In genomic region chr11:61109671-61110070, GRCh38 we compare ENCODE assay signal across 31 cellular contexts. TPM values are rescaled to one million over a fixed set of nuclear protein-coding genes. Genes with fewer than 3 reads are reported as not detected.
DNase-seq lines count a peak whose midpoint lies in the region; ATAC-seq and TF ChIP-seq lines count a peak whose summit lies in the region.
"Had no signal": no experiment of that assay in that cellular context is flagged by ENCODE, and none has a peak within 500 bp of the region (broad histone marks: within the 10 kb centered on the region; RNA-seq: fewer than 3 reads in every experiment).

No MANE protein-coding gene starts in this region.

- peaks cover 24% of the 10 kb centered on the region for H3K36me3 Mint-ChIP-seq in activated naive CD4-positive, alpha-beta T cell treated with anti-CD3 and anti-CD28 coated beads, Interleukin-2, amount 50 U/mL, for 24 hours
- peaks cover 60 to 94% of the 10 kb centered on the region in 2 donors for H3K36me3 Mint-ChIP-seq in activated naive CD4-positive, alpha-beta T cell treated with anti-CD3 and anti-CD28 coated beads, Interleukin-2, amount 50 U/mL, for 72 hours
- H3K36me3 Mint-ChIP-seq in activated T-cell treated with anti-CD3 and anti-CD28 coated beads, Interleukin-2, amount 50 U/mL, for 72 hours (ENCODE audit: insufficient read depth in 2 of 2): peaks cover 19 to 38% of the 10 kb centered on the region in 2 donors
- H3K36me3 Mint-ChIP-seq in naive thymus-derived CD8-positive, alpha-beta T cell: peaks cover 0 to 72% (median 11%) of the 10 kb centered on the region in 3 donors

- H3K4me3 Mint-ChIP-seq in activated naive CD4-positive, alpha-beta T cell treated with anti-CD3 and anti-CD28 coated beads, Interleukin-2, amount 50 U/mL, for 24 hours: peak overlapping the region; percentile 19
- H3K4me3 Mint-ChIP-seq in activated T-cell treated with anti-CD3 and anti-CD28 coated beads, Interleukin-2, amount 50 U/mL, for 72 hours: no peak overlapping the region
- peak overlapping the region in 9 of 10 donors; percentile 24 to 94 (median 42) for H3K4me3 Mint-ChIP-seq in naive thymus-derived CD8-positive, alpha-beta T cell
- H3K4me3 Mint-ChIP-seq: activated T-helper 17 cell treated with anti-CD3 and anti-CD28 coated beads, Interleukin-2, amount 50 U/mL, for 72 hours; HFFc6 had no signal

- TF ChIP-seq CTCF in lower leg skin (IDR thresholded peaks at IDR 0.05): no peak

- no peaks in the 10 kb centered on the region for H3K27me3 Mint-ChIP-seq in activated naive CD4-positive, alpha-beta T cell treated with anti-CD3 and anti-CD28 coated beads, Interleukin-2, amount 50 U/mL, for 24 hours
- H3K27me3 Mint-ChIP-seq in activated T-cell treated with anti-CD3 and anti-CD28 coated beads, Interleukin-2, amount 50 U/mL, for 72 hours (ENCODE audit: low read depth): no peaks in the 10 kb centered on the region
- no peaks in the 10 kb centered on the region for H3K27me3 Mint-ChIP-seq in naive thymus-derived CD8-positive, alpha-beta T cell
- H3K27me3 Mint-ChIP-seq: activated T-helper 17 cell treated with anti-CD3 and anti-CD28 coated beads, Interleukin-2, amount 50 U/mL, for 72 hours had no signal

- DNase-seq in activated naive CD4-positive, alpha-beta T cell treated with anti-CD3 and anti-CD28 coated beads, Interleukin-2, amount 50 U/mL, for 72 hours (ENCODE audit: low spot score in 2 of 2): no peak
- no peak for DNase-seq in activated T-cell treated with anti-CD3 and anti-CD28 coated beads, Interleukin-2, amount 50 U/mL, for 72 hours
- DNase-seq in naive thymus-derived CD8-positive, alpha-beta T cell: no peak
- no peak for DNase-seq in 8988T
- DNase-seq in lower leg skin (ENCODE audit: low spot score in 2 of 2): no peak
- DNase-seq: activated CD4-positive, CD25-positive, alpha-beta regulatory T cell; activated CD8-positive, alpha-beta memory T cell treated with anti-CD3 and anti-CD28 coated beads for 24 hours; amygdala; erythroblast; glutamatergic neuron; GM23248; HFFc6; Karpas-422; left ventricle myocardium superior; NCI-H1436; NCI-H2081 treated with DMSO at 0.1 percent for 48 hours; NCI-H345; Peyer's patch; SIG-M5; spleen; substantia nigra; SW 1271 had no signal

- no peak for TF ChIP-seq POLR2A in lower leg skin (IDR thresholded peaks at IDR 0.05)

- intact Hi-C loops in lower leg skin (cut with DNase I; ENCODE audit: low total_unique reads): no loop called here

- no peak for ATAC-seq in activated naive CD4-positive, alpha-beta T cell treated with anti-CD3 and anti-CD28 coated beads, Interleukin-2, amount 50 U/mL, for 72 hours
- ATAC-seq in activated T-cell treated with anti-CD3 and anti-CD28 coated beads, Interleukin-2, amount 50 U/mL, for 72 hours (replicated peaks in 1 of 2): no peak
- ATAC-seq in naive thymus-derived CD8-positive, alpha-beta T cell: no peak
- no peak for ATAC-seq in GM18511 (IDR thresholded peaks at IDR 0.05; ENCODE audit: unreplicated experiment)
- ATAC-seq: activated T-helper 17 cell treated with anti-CD3 and anti-CD28 coated beads, Interleukin-2, amount 50 U/mL, for 72 hours; HepG2; left ventricle myocardium superior had no signal

- H3K27ac Mint-ChIP-seq in activated naive CD4-positive, alpha-beta T cell treated with anti-CD3 and anti-CD28 coated beads, Interleukin-2, amount 50 U/mL, for 24 hours: peak overlapping the region; percentile 82
- peak overlapping the region in 1 of 2 donors; percentile 100 for H3K27ac Mint-ChIP-seq in activated naive CD4-positive, alpha-beta T cell treated with anti-CD3 and anti-CD28 coated beads, Interleukin-2, amount 50 U/mL, for 72 hours
- peak overlapping the region; percentile 40 for H3K27ac Mint-ChIP-seq in activated T-cell treated with anti-CD3 and anti-CD28 coated beads, Interleukin-2, amount 50 U/mL, for 72 hours
- peak overlapping the region in 9 of 10 donors; percentile 85 to 97 (median 93) for H3K27ac Mint-ChIP-seq in naive thymus-derived CD8-positive, alpha-beta T cell
- H3K27ac Mint-ChIP-seq: activated T-helper 17 cell treated with anti-CD3 and anti-CD28 coated beads, Interleukin-2, amount 50 U/mL, for 72 hours; HFFc6 had no signal

- no peak overlapping the region for H3K4me3 ChIP-seq in lower leg skin (ENCODE audit: low read depth, poor library complexity, severe bottlenecking)
- H3K4me3 ChIP-seq: breast epithelium, GM23248, Peyer's patch, right atrium auricular region, spleen had no signal

- POLR2A ChIA-PET in naive thymus-derived CD8-positive, alpha-beta T cell (lab: Charles Lee): interaction anchor here (0.9 to 7.5 kb wide), 5 partner anchors 11 to 125 kb away, joined by 4 to 54 read pairs (median 15); no protein-coding TSS in a partner anchor

- peaks cover 92% of the 10 kb centered on the region for H3K4me1 Mint-ChIP-seq in activated naive CD4-positive, alpha-beta T cell treated with anti-CD3 and anti-CD28 coated beads, Interleukin-2, amount 50 U/mL, for 24 hours
- H3K4me1 Mint-ChIP-seq in activated T-cell treated with anti-CD3 and anti-CD28 coated beads, Interleukin-2, amount 50 U/mL, for 72 hours (ENCODE audit: low read depth): peaks cover 97% of the 10 kb centered on the region
- peaks cover 49 to 98% (median 95%) of the 10 kb centered on the region in 4 donors for H3K4me1 Mint-ChIP-seq in naive thymus-derived CD8-positive, alpha-beta T cell

- H3K9me3 Mint-ChIP-seq in activated naive CD4-positive, alpha-beta T cell treated with anti-CD3 and anti-CD28 coated beads, Interleukin-2, amount 50 U/mL, for 24 hours: no peaks in the 10 kb centered on the region
- no peaks in the 10 kb centered on the region for H3K9me3 Mint-ChIP-seq in activated naive CD4-positive, alpha-beta T cell treated with anti-CD3 and anti-CD28 coated beads, Interleukin-2, amount 50 U/mL, for 72 hours
- no peaks in the 10 kb centered on the region for H3K9me3 Mint-ChIP-seq in activated T-cell treated with anti-CD3 and anti-CD28 coated beads, Interleukin-2, amount 50 U/mL, for 72 hours
- H3K9me3 Mint-ChIP-seq in naive thymus-derived CD8-positive, alpha-beta T cell: no peaks in the 10 kb centered on the region
- H3K9me3 Mint-ChIP-seq: activated T-helper 17 cell treated with anti-CD3 and anti-CD28 coated beads, Interleukin-2, amount 50 U/mL, for 72 hours; HFFc6 had no signal

- WGBS in lower leg skin, 2 donors: 80 to 84% methylated on average over 8 of the region's 8 CpGs

RNA-seq across cellular contexts. Expression of gene CD5, which starts 7.4 kb away (rescaled TPM):
- total RNA-seq in activated naive CD4-positive, alpha-beta T cell treated with anti-CD3 and anti-CD28 coated beads, Interleukin-2, amount 50 U/mL, for 72 hours: 100 to 1,000 TPM; 227 to 294 TPM
- total RNA-seq in activated T-cell treated with anti-CD3 and anti-CD28 coated beads, Interleukin-2, amount 50 U/mL, for 72 hours: 100 to 1,000 TPM; 285 to 317 TPM
- total RNA-seq in naive thymus-derived CD8-positive, alpha-beta T cell: 100 to 1,000 TPM; 165 to 174 TPM
- 100 to 1,000 TPM; 136 to 227 (median 192) TPM for polyA plus RNA-seq in naive thymus-derived CD8-positive, alpha-beta T cell
- total RNA-seq in lower leg skin: under 1 TPM; 0.08 to 0.88 (median 0.38) TPM
- total RNA-seq: Daoy, GM23248, HepG2, HFFc6, urinary bladder had no signal
- polyA plus RNA-seq: GM23248, HepG2, keratinocyte had no signal

RNA-seq across cellular contexts. Expression of gene VPS37C, which starts 51.6 kb away (rescaled TPM):
- 10 to 100 TPM; 10.2 to 10.9 TPM for total RNA-seq in activated naive CD4-positive, alpha-beta T cell treated with anti-CD3 and anti-CD28 coated beads, Interleukin-2, amount 50 U/mL, for 72 hours
- total RNA-seq in activated T-cell treated with anti-CD3 and anti-CD28 coated beads, Interleukin-2, amount 50 U/mL, for 72 hours: 10 to 100 TPM; 13.0 to 14.9 TPM
- total RNA-seq in naive thymus-derived CD8-positive, alpha-beta T cell: 1 to 10 TPM; 5.4 to 6.3 TPM
- polyA plus RNA-seq in naive thymus-derived CD8-positive, alpha-beta T cell: 1 to 10 TPM in 1 of 3 donors, under 1 TPM in 2; 0.62 to 1.3 (median 0.86) TPM
- total RNA-seq in lower leg skin: 10 to 100 TPM; 19.6 to 27.6 (median 26.7) TPM

Comparison
In these comparisons a context has a peak if more than half of its experiments do, and no peak if none do; other contexts are left out.
1. H3K4me3 Mint-ChIP-seq: peak in activated naive CD4-positive, alpha-beta T cell treated with anti-CD3 and anti-CD28 coated beads, Interleukin-2, amount 50 U/mL, for 24 hours (single experiment) and naive thymus-derived CD8-positive, alpha-beta T cell (9 of 10); none in activated T-cell treated with anti-CD3 and anti-CD28 coated beads, Interleukin-2, amount 50 U/mL, for 72 hours (0 of 2).
2. RNA of gene CD5, which starts 7.4 kb away (total RNA-seq): 285 to 317 TPM in activated T-cell treated with anti-CD3 and anti-CD28 coated beads, Interleukin-2, amount 50 U/mL, for 72 hours, 227 to 294 TPM in activated naive CD4-positive, alpha-beta T cell treated with anti-CD3 and anti-CD28 coated beads, Interleukin-2, amount 50 U/mL, for 72 hours and 165 to 174 TPM in naive thymus-derived CD8-positive, alpha-beta T cell; 0.08 to 0.88 TPM in lower leg skin; every median in the first group is over 10 times any median in the second.